1 cellular context compared by ENCODE assay signal in the genomic region with DNA sequence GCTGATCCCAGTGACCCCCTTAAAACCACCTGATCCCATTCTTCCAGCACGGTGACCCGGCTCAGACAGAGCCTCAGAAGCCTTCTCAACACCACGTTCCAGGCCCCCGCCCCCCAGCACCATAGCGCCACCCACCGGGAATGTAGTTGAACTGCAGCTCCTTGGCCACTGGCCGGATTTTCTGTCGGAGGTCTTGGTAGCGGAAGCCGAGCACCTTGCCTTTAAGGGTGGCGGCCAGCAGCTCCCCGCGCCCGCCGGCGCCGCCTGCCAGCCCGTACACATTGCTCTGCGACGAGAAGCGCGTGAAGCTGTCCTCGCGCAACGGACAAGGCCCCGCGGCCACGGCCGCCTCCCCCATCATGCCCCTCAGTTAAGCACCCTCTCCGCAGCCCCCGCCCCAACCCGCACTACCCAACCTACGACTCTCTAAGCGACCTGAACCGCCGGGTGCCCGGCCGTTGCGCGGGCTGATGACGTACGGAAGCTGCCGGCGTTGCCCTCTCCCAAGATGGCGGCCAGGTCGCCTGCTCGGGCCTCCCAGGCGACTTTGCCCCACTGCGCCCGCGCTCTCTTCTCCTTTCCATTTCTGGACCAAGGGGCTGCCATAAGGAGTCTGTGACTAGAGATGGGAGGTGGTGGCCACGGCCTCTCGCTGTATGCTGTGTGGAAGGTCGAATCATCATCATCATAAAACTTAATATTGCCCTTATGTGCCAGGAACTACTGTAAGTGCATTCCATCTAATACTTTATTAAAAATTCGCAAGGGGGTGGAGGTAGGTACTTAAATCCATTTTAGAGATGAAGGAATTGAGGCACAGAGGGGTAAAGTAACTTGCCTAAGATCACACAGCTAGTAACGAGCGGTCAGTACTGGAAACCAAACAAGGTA.
TF ChIP-seq lines count a peak whose summit lies in the region.

A gene (minus strand): TSS at position 420 of the 891 bp plus-strand sequence. CDS start 59 bp downstream, at position 361.

TF ChIP-seq in IMR-90, 13 proteins besides CTCF, POLR2A, EP300 and RAD21 (continued from another document):
- 0 out of 2 replicates have a peak, but pooled peaks have one; percentile 59 for TF ChIP-seq CHD1 (IDR thresholded peaks at IDR 0.05; ENCODE audit: low read depth, low read length)
